25 cellular contexts compared by ENCODE assay signal in genomic region chr17:76667356-76667755, GRCh38. TPM values are rescaled to one million over a fixed set of nuclear protein-coding genes. Genes with fewer than 3 reads are reported as not detected.
"Had no signal": no experiment of that assay in that cellular context is flagged by ENCODE, and none has a peak within 500 bp of the region (broad histone marks: within the 10 kb centered on the region; RNA-seq: fewer than 3 reads in every experiment).

No MANE protein-coding gene starts in this region.

- H3K4me3 Mint-ChIP-seq: activated B cell treated with CpG ODN at 0.5 μM for 24 hours; activated naive CD8-positive, alpha-beta T cell treated with anti-CD3 and anti-CD28 coated beads for 36 hours; endodermal cell; natural killer cell treated with Interleukin-12 subunit alpha and Interleukin-12 subunit beta and Interleukin-15 and Interleukin-18, amount 100 ng/mL, for 72 hours; stimulated activated naive CD8-positive, alpha-beta T cell treated with anti-CD3 and anti-CD28 coated beads, Interleukin-15, Interleukin-2, amounts not matched to agents 100 ng/mL and 50 ng/mL, for 24 hours; T-helper 1 cell treated with Interleukin-12 subunit alpha and Interleukin-12 subunit beta and Interleukin-4 antibody, amounts not matched to agents 30 μg/mL and 1 μg/mL, for 36 hours had no signal

- H3K27ac Mint-ChIP-seq: activated B cell treated with CpG ODN at 0.5 μM for 24 hours; activated naive CD8-positive, alpha-beta T cell treated with anti-CD3 and anti-CD28 coated beads for 36 hours; endodermal cell; natural killer cell treated with Interleukin-12 subunit alpha and Interleukin-12 subunit beta and Interleukin-15 and Interleukin-18, amount 100 ng/mL, for 72 hours; progenitor cell of endocrine pancreas; stimulated activated naive CD8-positive, alpha-beta T cell treated with anti-CD3 and anti-CD28 coated beads, Interleukin-15, Interleukin-2, amounts not matched to agents 100 ng/mL and 50 ng/mL, for 24 hours; T-helper 1 cell treated with Interleukin-12 subunit alpha and Interleukin-12 subunit beta and Interleukin-4 antibody, amounts not matched to agents 30 μg/mL and 1 μg/mL, for 36 hours had no signal

- H3K9me3 Mint-ChIP-seq: activated B cell treated with CpG ODN at 0.5 μM for 24 hours; endodermal cell; natural killer cell treated with Interleukin-12 subunit alpha and Interleukin-12 subunit beta and Interleukin-15 and Interleukin-18, amount 100 ng/mL, for 72 hours; stimulated activated naive CD8-positive, alpha-beta T cell treated with anti-CD3 and anti-CD28 coated beads, Interleukin-15, Interleukin-2, amounts not matched to agents 100 ng/mL and 50 ng/mL, for 24 hours; T-helper 1 cell treated with Interleukin-12 subunit alpha and Interleukin-12 subunit beta and Interleukin-4 antibody, amounts not matched to agents 30 μg/mL and 1 μg/mL, for 36 hours had no signal

- H3K27me3 Mint-ChIP-seq: activated naive CD8-positive, alpha-beta T cell treated with anti-CD3 and anti-CD28 coated beads for 36 hours; progenitor cell of endocrine pancreas; stimulated activated naive CD8-positive, alpha-beta T cell treated with anti-CD3 and anti-CD28 coated beads, Interleukin-15, Interleukin-2, amounts not matched to agents 100 ng/mL and 50 ng/mL, for 24 hours had no signal

- H3K27ac ChIP-seq: coronary artery, transverse colon, vagina had no signal

- DNase-seq: activated B cell treated with CpG ODN at 0.5 μM for 24 hours; activated CD4-positive, alpha-beta T cell treated with anti-CD3 and anti-CD28 coated beads for 4 hours; activated CD4-positive, alpha-beta T cell treated with anti-CD3 and anti-CD28 coated beads, Interleukin-2, amount 50 U/mL, for 48 hours; activated naive CD4-positive, alpha-beta T cell treated with Interleukin-2 at 50 U/mL for 16 hours; activated naive CD8-positive, alpha-beta T cell treated with anti-CD3 and anti-CD28 coated beads for 36 hours; activated T-cell treated with anti-CD3 and anti-CD28 coated beads, Interleukin-2, amount 50 U/mL, for 48 hours; cerebellar nuclear complex; endodermal cell; foreskin fibroblast; left ventricle myocardium superior; midbrain; nucleus accumbens; stimulated activated CD4-positive, alpha-beta T cell treated with anti-CD3 and anti-CD28 coated beads, Interleukin-12 subunit alpha, Interleukin-12 subunit beta, amount 100 ng/mL, for 4 hours; T1000; transverse colon had no signal

- ATAC-seq: left ventricle myocardium superior; natural killer cell treated with Interleukin-12 subunit alpha and Interleukin-12 subunit beta and Interleukin-15 and Interleukin-18, amount 100 ng/mL, for 72 hours had no signal

- H3K36me3 Mint-ChIP-seq: activated naive CD8-positive, alpha-beta T cell treated with anti-CD3 and anti-CD28 coated beads for 36 hours; natural killer cell treated with Interleukin-12 subunit alpha and Interleukin-12 subunit beta and Interleukin-15 and Interleukin-18, amount 100 ng/mL, for 72 hours had no signal

- H3K36me3 ChIP-seq: transverse colon, vagina had no signal

- H3K4me3 ChIP-seq: coronary artery, transverse colon, vagina had no signal

- H3K9me3 ChIP-seq: transverse colon, vagina had no signal

- H3K27me3 ChIP-seq: transverse colon, vagina had no signal

RNA-seq across cellular contexts. Expression of gene ST6GALNAC1, which starts 23.8 kb away (rescaled TPM):
- total RNA-seq: activated B cell treated with CpG ODN at 0.5 μM for 24 hours; activated naive CD8-positive, alpha-beta T cell treated with anti-CD3 and anti-CD28 coated beads for 36 hours; astrocyte; endodermal cell; fibroblast of lung; glomerular endothelial cell; natural killer cell treated with Interleukin-12 subunit alpha and Interleukin-12 subunit beta and Interleukin-15 and Interleukin-18, amount 100 ng/mL, for 72 hours; skeletal muscle tissue had no signal
- polyA plus RNA-seq: fibroblast of lung had no signal
